Comparison of ENCODE assay signal across 25 cellular contexts in genomic region chr5:143329843-143330242, GRCh38.
DNase-seq lines count a peak whose midpoint lies in the region; ATAC-seq, FAIRE-seq and TF ChIP-seq lines count a peak whose summit lies in the region.
"Had no signal": no experiment of that assay in that cellular context is flagged by ENCODE, and none has a peak within 500 bp of the region (broad histone marks: within the 10 kb centered on the region; RNA-seq: fewer than 3 reads in every experiment).

No MANE protein-coding gene starts in this region.

- no peak overlapping the region for H4K91ac ChIP-seq in IMR-90 (ENCODE audit: insufficient read depth, low read depth, low read length)

- H3K23ac ChIP-seq in IMR-90 (ENCODE audit: low read depth, low read length), result no peak overlapping the region

- no peak overlapping the region for H3K27ac ChIP-seq in IMR-90 (ENCODE audit: insufficient read depth, low read length)
- H3K27ac ChIP-seq in OCI-LY3 (ENCODE audit: low read length), result no peak overlapping the region
- H3K27ac ChIP-seq in naive thymus-derived CD4-positive, alpha-beta T cell (ENCODE audit: low read depth, low read length), result no peak overlapping the region
- H3K27ac ChIP-seq: C4-2B, KMS-11, SJSA1 had no signal

- no peak for TF ChIP-seq CTCF in IMR-90 (conservative IDR thresholded peaks at IDR 0.05; ENCODE audit: low read depth, low read length)
- no peak for TF ChIP-seq CTCF in OCI-LY3 (IDR thresholded peaks at IDR 0.05; ENCODE audit: low read depth, low read length)

- H3K4me1 ChIP-seq in IMR-90 (ENCODE audit: control insufficient read depth, insufficient read depth, low read length) (no peaks in the 10 kb centered on the region), OCI-LY3 (ENCODE audit: low read length) (peaks cover 26% of the 10 kb centered on the region), skeletal muscle satellite cell (ENCODE audit: control insufficient read depth, insufficient read depth, low read length) (peaks cover 11% of the 10 kb centered on the region), HAP-1 (no peaks in the 10 kb centered on the region)
- H3K4me1 ChIP-seq in naive thymus-derived CD4-positive, alpha-beta T cell (ENCODE audit: control insufficient read depth in 2 of 2, insufficient read depth in 2 of 2, low read length in 2 of 2), result peaks cover 5% of the 10 kb centered on the region in 2 donors

- CTCF ChIA-PET in IMR-90 (lab: Yijun Ruan, JAX), result no interaction called here
- CTCF ChIA-PET in naive thymus-derived CD4-positive, alpha-beta T cell (lab: Charles Lee), result no interaction called here

- H4K8ac ChIP-seq in IMR-90 (ENCODE audit: low read depth in 2 of 2, low read length in 2 of 2), result no peak overlapping the region

- no peak overlapping the region for H2BK20ac ChIP-seq in IMR-90 (ENCODE audit: low read depth, low read length)

- peaks cover 10 to 58% (median 35%) of the 10 kb centered on the region in 5 donors for H3K36me3 Mint-ChIP-seq in naive thymus-derived CD4-positive, alpha-beta T cell

- no peak for TF ChIP-seq RAD21 in IMR-90 (IDR thresholded peaks at IDR 0.05; ENCODE audit: low read length)

- dilution Hi-C loops in IMR-90 (cut with HindIII; ENCODE audit: low sequenced_read_pairs, unreplicated experiment), result no loop called here

- WGBS in IMR-90 (ENCODE audit: extremely low coverage in 2 of 2, insufficient read length in 1 of 2), 2 experiments, result no CpG with 5 or more reads among the region's 2 CpGs

- peaks cover 4% of the 10 kb centered on the region; the same call in 1 of the 2 replicates for H3K9me1 ChIP-seq in IMR-90 (ENCODE audit: insufficient read depth, low read length)

- H3K9ac ChIP-seq in IMR-90 (ENCODE audit: low read depth, low read length), result no peak overlapping the region
- H3K9ac ChIP-seq in OCI-LY3 (ENCODE audit: low read length), result no peak overlapping the region
- H3K9ac ChIP-seq in skeletal muscle satellite cell (ENCODE audit: low read depth, low read length), result no peak overlapping the region
- H3K9ac ChIP-seq: KMS-11 had no signal

- H3K9me3 ChIP-seq in IMR-90 (ENCODE audit: control insufficient read depth, insufficient read depth, low read length) (no peaks in the 10 kb centered on the region), OCI-LY3 (ENCODE audit: insufficient read depth, low read length) (peaks cover 9% of the 10 kb centered on the region; the same call in 1 of the 2 replicates), skeletal muscle satellite cell (replicated peaks; ENCODE audit: low read length) (no peaks in the 10 kb centered on the region), HAP-1 (no peaks in the 10 kb centered on the region)
- H3K9me3 ChIP-seq in naive thymus-derived CD4-positive, alpha-beta T cell (ENCODE audit: control insufficient read depth in 2 of 3, low read length in 3 of 3), result no peaks in the 10 kb centered on the region
- H3K9me3 ChIP-seq: SJSA1 had no signal

- H2AK9ac ChIP-seq in IMR-90 (replicated peaks; ENCODE audit: low read depth, low read length, poor library complexity), result no peak overlapping the region

- peaks cover 0 to 18% (median 4%) of the 10 kb centered on the region in 11 donors for H3K9me3 Mint-ChIP-seq in naive thymus-derived CD4-positive, alpha-beta T cell

- peak; percentile 58 for FAIRE-seq in frontal cortex (lab: Jason Lieb, UNC)
- FAIRE-seq: GM12891, H54 had no signal

- H3K4me2 ChIP-seq in IMR-90 (ENCODE audit: low read depth, low read length) (peak overlapping the region; percentile 61; the same call in 1 of the 2 replicates), OCI-LY3 (ENCODE audit: low read length) (peak overlapping the region; percentile 50; the same call in 1 of the 2 replicates), skeletal muscle satellite cell (ENCODE audit: low read length) (peak overlapping the region; percentile 39)
- H3K4me2 ChIP-seq: KMS-11 had no signal

- H3K27me3 ChIP-seq in IMR-90 (ENCODE audit: control insufficient read depth, insufficient read depth, low read length) (no peaks in the 10 kb centered on the region), OCI-LY3 (ENCODE audit: low read depth, low read length) (no peaks in the 10 kb centered on the region), skeletal muscle satellite cell (ENCODE audit: control insufficient read depth, insufficient read depth, low read length) (no peaks in the 10 kb centered on the region), HAP-1 (ENCODE audit: low read depth) (no peaks in the 10 kb centered on the region)
- H3K27me3 ChIP-seq in naive thymus-derived CD4-positive, alpha-beta T cell (ENCODE audit: control insufficient read depth in 2 of 2, insufficient read depth in 2 of 2, low read length in 2 of 2), result no peaks in the 10 kb centered on the region
- H3K27me3 ChIP-seq: SJSA1 had no signal

- no peak overlapping the region for H3K4ac ChIP-seq in IMR-90 (ENCODE audit: low read depth, low read length)

- H2BK5ac ChIP-seq in IMR-90 (ENCODE audit: low read depth, low read length, poor library complexity, severe bottlenecking), result no peak overlapping the region

- H3K79me2 ChIP-seq in OCI-LY3 (ENCODE audit: low read length), result peaks cover 79% of the 10 kb centered on the region

- no peak overlapping the region for H2AK5ac ChIP-seq in IMR-90 (ENCODE audit: low read depth, low read length)

- TF ChIP-seq POLR2A in IMR-90 (IDR thresholded peaks at IDR 0.05; ENCODE audit: low read depth, low read length), result no peak

- H3K79me1 ChIP-seq in IMR-90 (ENCODE audit: low read depth in 1 of 2, low read length in 2 of 2), result peaks cover 13 to 55% of the 10 kb centered on the region in 2 experiments

- H4K20me1 ChIP-seq in IMR-90 (ENCODE audit: insufficient read depth, low read length) (peaks cover 13% of the 10 kb centered on the region), OCI-LY3 (ENCODE audit: insufficient read depth, low read length) (peaks cover 24% of the 10 kb centered on the region; the same call in 1 of the 2 replicates)

- H3K27me3 Mint-ChIP-seq in naive thymus-derived CD4-positive, alpha-beta T cell, result no peaks in the 10 kb centered on the region
- H3K27me3 Mint-ChIP-seq: B cell; CD8-positive, alpha-beta memory T cell had no signal

- in situ Hi-C loops in IMR-90 (cut with MboI; ENCODE audit: low sequenced_read_pairs), result no loop called here
- in situ Hi-C loops in HAP-1 (cut with MboI; ENCODE audit: low sequenced_read_pairs), result no loop called here

- no TSS peak for BruUV-seq in IMR-90 (replicated peaks; lab: Mats Ljungman, UMichigan)

- H3K18ac ChIP-seq in IMR-90 (ENCODE audit: low read depth, low read length), result no peak overlapping the region

- no peak overlapping the region for H3K56ac ChIP-seq in IMR-90 (ENCODE audit: extremely low read depth, insufficient read depth, low read length)

- no peak overlapping the region for H3K27ac Mint-ChIP-seq in naive thymus-derived CD4-positive, alpha-beta T cell
- H3K27ac Mint-ChIP-seq: B cell had no signal

- ATAC-seq in IMR-90 (ENCODE audit: low read depth) (no peak), HG03521 (IDR thresholded peaks at IDR 0.05; ENCODE audit: unreplicated experiment) (no peak)
- no peak for ATAC-seq in naive thymus-derived CD4-positive, alpha-beta T cell

- H3K4me1 Mint-ChIP-seq in naive thymus-derived CD4-positive, alpha-beta T cell, result peaks cover 18 to 68% (median 48%) of the 10 kb centered on the region in 7 donors

- no peak overlapping the region for H3K14ac ChIP-seq in IMR-90 (replicated peaks; ENCODE audit: low read depth, low read length)

- POLR2A ChIA-PET in IMR-90 (lab: Charles Lee; ENCODE audit: unreplicated experiment), result no interaction called here
- POLR2A ChIA-PET in naive thymus-derived CD4-positive, alpha-beta T cell (lab: Charles Lee), result no interaction called here

- H3K4me3 ChIP-seq in IMR-90 (ENCODE audit: insufficient read depth, low read depth, low read length), result no peak overlapping the region
- H3K4me3 ChIP-seq in OCI-LY3 (ENCODE audit: low read length), result no peak overlapping the region
- no peak overlapping the region for H3K4me3 ChIP-seq in skeletal muscle satellite cell (ENCODE audit: low read length)
- H3K4me3 ChIP-seq in naive thymus-derived CD4-positive, alpha-beta T cell (ENCODE audit: low read length), result no peak overlapping the region
- H3K4me3 ChIP-seq in HAP-1, result no peak overlapping the region
- H3K4me3 ChIP-seq: SJSA1 had no signal

- no peak for DNase-seq in IMR-90
- no peak for DNase-seq in frontal cortex (ENCODE audit: low spot score in 2 of 2)
- no peak for DNase-seq in naive thymus-derived CD4-positive, alpha-beta T cell
- no peak for DNase-seq in HAP-1 (ENCODE audit: low spot score in 2 of 2)
- DNase-seq: CD8-positive, alpha-beta memory T cell; DMS 273 treated with DMSO at 0.1 percent for 48 hours; DMS79; EL; GDM1; NCI-H1105; NCI-H2029; NCI-H446; NCI-H526; NCI-H82; Right ventricle myocardium superior; RPMI8226 had no signal

- H4K5ac ChIP-seq in IMR-90 (ENCODE audit: low read depth, low read length), result no peak overlapping the region

- H2AFZ ChIP-seq in IMR-90 (replicated peaks; ENCODE audit: low read length, poor library complexity) (no peak overlapping the region), OCI-LY3 (ENCODE audit: low read depth, low read length) (no peak overlapping the region)

- no peaks in the 10 kb centered on the region; the same call in 1 of the 2 replicates for H3K36me3 ChIP-seq in IMR-90 (ENCODE audit: control insufficient read depth, insufficient read depth, low read length)
- peaks cover 49% of the 10 kb centered on the region for H3K36me3 ChIP-seq in OCI-LY3 (replicated peaks; ENCODE audit: low read depth, low read length)
- no peaks in the 10 kb centered on the region for H3K36me3 ChIP-seq in skeletal muscle satellite cell (ENCODE audit: insufficient read depth, low read length)
- peaks cover 0 to 3% (median 0%) of the 10 kb centered on the region in 3 experiments for H3K36me3 ChIP-seq in naive thymus-derived CD4-positive, alpha-beta T cell (ENCODE audit: control insufficient read depth in 2 of 3, insufficient read depth in 3 of 3, low read length in 3 of 3)
- H3K36me3 ChIP-seq in HAP-1 (replicated peaks), result no peaks in the 10 kb centered on the region

- H2BK15ac ChIP-seq in IMR-90 (ENCODE audit: low read depth, low read length), result no peak overlapping the region

- intact Hi-C loops in IMR-90 (cut with micrococcal nuclease), result no loop called here
- intact Hi-C loops in naive thymus-derived CD4-positive, alpha-beta T cell (cut with micrococcal nuclease), result loop anchor here in 1 of 2 donors (2.0 kb wide), 1 partner anchor 23 kb away; no protein-coding TSS in a partner anchor

- no peak overlapping the region for H3K4me3 Mint-ChIP-seq in naive thymus-derived CD4-positive, alpha-beta T cell
- H3K4me3 Mint-ChIP-seq: B cell; CD8-positive, alpha-beta memory T cell had no signal

- H2BK120ac ChIP-seq in IMR-90 (ENCODE audit: low read depth, low read length), result no peak overlapping the region

TF ChIP-seq in IMR-90, 13 proteins besides CTCF, POLR2A, EP300 and RAD21 (continues in another document):
- TF ChIP-seq MAFK (IDR thresholded peaks at IDR 0.05; ENCODE audit: low read depth, low read length), result no peak
- no peak for TF ChIP-seq CHD1 (IDR thresholded peaks at IDR 0.05; ENCODE audit: low read depth, low read length)
- TF ChIP-seq RCOR1 (IDR thresholded peaks at IDR 0.05; ENCODE audit: insufficient replicate concordance, low read length), result no peak
